ENCODE assay signal across 9 cellular contexts in the genomic region with DNA sequence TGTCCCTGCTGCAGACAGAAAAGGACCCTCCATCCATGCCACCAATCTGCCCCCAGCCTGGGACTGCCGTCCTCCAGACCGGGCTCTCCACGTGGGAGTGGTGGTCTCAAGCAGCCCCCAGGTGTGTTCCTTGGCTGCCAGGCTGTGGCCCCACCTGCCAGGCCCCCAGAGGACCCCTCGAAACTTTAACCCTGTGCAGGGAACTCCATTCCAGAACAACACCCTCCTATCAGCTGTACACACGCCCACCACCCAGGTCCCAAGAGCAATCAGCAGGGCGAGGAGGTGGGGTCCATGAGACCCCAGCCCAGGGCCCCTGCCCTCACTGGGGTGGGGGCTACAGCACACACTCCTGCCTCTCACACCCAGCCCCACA.
DNase-seq lines count a peak whose midpoint lies in the region; ATAC-seq and TF ChIP-seq lines count a peak whose summit lies in the region.
"Had no signal": no experiment of that assay in that cellular context is flagged by ENCODE, and none has a peak within 500 bp of the region (broad histone marks: within the 10 kb centered on the region; RNA-seq: fewer than 3 reads in every experiment).

No MANE protein-coding gene starts in this region.

- H3K9me3 Mint-ChIP-seq in activated T-cell treated with anti-CD3 and anti-CD28 coated beads, Interleukin-2, amount 50 U/mL, for 24 hours, result no peaks in the 10 kb centered on the region
- H3K9me3 Mint-ChIP-seq in effector memory CD8-positive, alpha-beta T cell, result no peaks in the 10 kb centered on the region

- ATAC-seq in effector memory CD8-positive, alpha-beta T cell (replicated peaks), result no peak
- ATAC-seq in HG02759 (IDR thresholded peaks at IDR 0.05; ENCODE audit: unreplicated experiment), result no peak
- ATAC-seq in HG02973 (IDR thresholded peaks at IDR 0.05; ENCODE audit: unreplicated experiment), result no peak

- no peak overlapping the region for H3K27ac ChIP-seq in OCI-LY3 (ENCODE audit: low read length)

- no peaks in the 10 kb centered on the region for H3K27me3 ChIP-seq in OCI-LY3 (ENCODE audit: low read depth, low read length)

- H3K9ac ChIP-seq in OCI-LY3 (ENCODE audit: low read length), result no peak overlapping the region

- H3K27ac Mint-ChIP-seq in activated T-cell treated with anti-CD3 and anti-CD28 coated beads, Interleukin-2, amount 50 U/mL, for 24 hours, result peak overlapping the region; percentile 55
- H3K27ac Mint-ChIP-seq in effector memory CD8-positive, alpha-beta T cell, result no peak overlapping the region

- H3K9me3 ChIP-seq in OCI-LY3 (ENCODE audit: insufficient read depth, low read length), result no peaks in the 10 kb centered on the region

- no peak for DNase-seq in activated T-cell treated with anti-CD3 and anti-CD28 coated beads, Interleukin-2, amount 50 U/mL, for 24 hours
- DNase-seq in activated T-cell treated with anti-CD3 and anti-CD28 coated beads for 4 hours, result no peak
- DNase-seq in effector memory CD8-positive, alpha-beta T cell, result no peak
- DNase-seq in skeletal muscle cell (ENCODE audit: low read depth), result no peak
- no peak for DNase-seq in DMS79 treated with DMSO at 0.1 percent for 48 hours (lab: John Stamatoyannopoulos, UW)
- DNase-seq: NCI-H1105 had no signal

- no peaks in the 10 kb centered on the region for H3K36me3 ChIP-seq in OCI-LY3 (replicated peaks; ENCODE audit: low read depth, low read length)

- no peaks in the 10 kb centered on the region for H3K4me1 ChIP-seq in OCI-LY3 (ENCODE audit: low read length)

- no peak overlapping the region for H2AFZ ChIP-seq in OCI-LY3 (ENCODE audit: low read depth, low read length)

- H3K79me2 ChIP-seq in OCI-LY3 (ENCODE audit: low read length), result peaks cover 6% of the 10 kb centered on the region; the same call in 1 of the 2 replicates

- H3K4me3 Mint-ChIP-seq in activated T-cell treated with anti-CD3 and anti-CD28 coated beads, Interleukin-2, amount 50 U/mL, for 24 hours, result peak overlapping the region; percentile 90
- H3K4me3 Mint-ChIP-seq in effector memory CD8-positive, alpha-beta T cell, result peak overlapping the region; percentile 55 to 56

- no peaks in the 10 kb centered on the region for H4K20me1 ChIP-seq in OCI-LY3 (ENCODE audit: insufficient read depth, low read length)

- no peak overlapping the region for H3K4me3 ChIP-seq in OCI-LY3 (ENCODE audit: low read length)
- peak overlapping the region; percentile 98 for H3K4me3 ChIP-seq in skeletal muscle cell (ENCODE audit: low read depth, low read length)

- peaks cover 42% of the 10 kb centered on the region for H3K36me3 Mint-ChIP-seq in activated T-cell treated with anti-CD3 and anti-CD28 coated beads, Interleukin-2, amount 50 U/mL, for 24 hours (ENCODE audit: low read depth)
- H3K36me3 Mint-ChIP-seq in effector memory CD8-positive, alpha-beta T cell (ENCODE audit: insufficient read depth), result no peaks in the 10 kb centered on the region

- H3K4me2 ChIP-seq in OCI-LY3 (ENCODE audit: low read length), result 0 out of 2 replicates have a peak overlapping the region, but pooled peaks have one; percentile 7

- no peak for TF ChIP-seq CTCF in OCI-LY3 (IDR thresholded peaks at IDR 0.05; ENCODE audit: low read depth, low read length)

- peaks cover 10% of the 10 kb centered on the region for H3K27me3 Mint-ChIP-seq in activated T-cell treated with anti-CD3 and anti-CD28 coated beads, Interleukin-2, amount 50 U/mL, for 24 hours
- H3K27me3 Mint-ChIP-seq in effector memory CD8-positive, alpha-beta T cell, result peaks cover 6 to 36% of the 10 kb centered on the region in 2 donors

- H3K4me1 Mint-ChIP-seq in activated T-cell treated with anti-CD3 and anti-CD28 coated beads, Interleukin-2, amount 50 U/mL, for 24 hours (ENCODE audit: low read depth), result peaks cover 39% of the 10 kb centered on the region
- peaks cover 8 to 9% of the 10 kb centered on the region in 2 donors for H3K4me1 Mint-ChIP-seq in effector memory CD8-positive, alpha-beta T cell (ENCODE audit: low read depth in 2 of 2)
